Comparison of ENCODE assay signal across 9 cellular contexts in genomic region chr4:40316333-40316781, GRCh38. TPM values are rescaled to one million over a fixed set of nuclear protein-coding genes. Genes with fewer than 3 reads are reported as not detected.
DNase-seq lines count a peak whose midpoint lies in the region; TF ChIP-seq lines count a peak whose summit lies in the region.
"Had no signal": no experiment of that assay in that cellular context is flagged by ENCODE, and none has a peak within 500 bp of the region (broad histone marks: within the 10 kb centered on the region; RNA-seq: fewer than 3 reads in every experiment).

No MANE protein-coding gene starts in this region.

- H3K36me3 ChIP-seq in PC-9 (ENCODE audit: low read depth) (no peaks in the 10 kb centered on the region), colonic mucosa (no peaks in the 10 kb centered on the region)

- H3K4me3 ChIP-seq in PC-9 = peak overlapping the region; percentile 46
- no peak overlapping the region for H3K4me3 ChIP-seq in colonic mucosa

- POLR2A ChIA-PET in PC-9 (lab: Charles Lee; ENCODE audit: unreplicated experiment) = interaction anchor here (0.5 to 0.7 kb wide), 9 partner anchors 12 to 1427 kb away, joined by 3 to 14 read pairs (median 4); partner anchors contain the start of gene UGDH

- H3K4me3 Mint-ChIP-seq in nephron = peak overlapping the region; percentile 7 to 67 (median 59)

- H3K9ac ChIP-seq in colonic mucosa (ENCODE audit: low read depth in 2 of 2, low read length in 2 of 2) = no peak overlapping the region

- H3K79me2 ChIP-seq in PC-9 (ENCODE audit: low read depth) = no peaks in the 10 kb centered on the region

- no peaks in the 10 kb centered on the region for H3K9me2 ChIP-seq in PC-9 (ENCODE audit: insufficient read depth)

- no TSS peak for BruUV-seq in PC-9 (replicated peaks; lab: Mats Ljungman, UMichigan)

- intact Hi-C loops in PC-9 (cut with micrococcal nuclease; ENCODE audit: unreplicated experiment) (loop anchor here (1.0 to 5.0 kb wide), 4 partner anchors 47 to 401 kb away; partner anchors contain the start of gene RBM47), colonic mucosa (cut with DNase I) (loop anchor here (10.0 kb wide), 1 partner anchor 262 kb away; the partner anchor contains the start of gene N4BP2)

- in situ Hi-C loops in KBM-7 (cut with MboI; ENCODE audit: low pct_unique_long_range_greater_than_20kb, low sequenced_read_pairs) = no loop called here

- peaks cover 39% of the 10 kb centered on the region for H3F3A ChIP-seq in PC-9 (ENCODE audit: insufficient read depth, low read depth)

- H3K9me3 Mint-ChIP-seq in nephron = no peaks in the 10 kb centered on the region

- peaks cover 14% of the 10 kb centered on the region for H3K27me3 Mint-ChIP-seq in nephron (ENCODE audit: low read depth)

- peak overlapping the region; percentile 85; the same call in 1 of the 2 replicates for H2AFZ ChIP-seq in PC-9

- peak overlapping the region; percentile 99 for H3K27ac ChIP-seq in PC-9
- peak overlapping the region; percentile 44 for H3K27ac ChIP-seq in colonic mucosa

- H3K36me3 Mint-ChIP-seq in nephron (ENCODE audit: low read depth) = no peaks in the 10 kb centered on the region

- H3K4me1 Mint-ChIP-seq in nephron = peaks cover 18% of the 10 kb centered on the region

- H3K27me3 ChIP-seq in PC-9 (ENCODE audit: insufficient read depth, low read depth) = no peaks in the 10 kb centered on the region
- H3K27me3 ChIP-seq in colonic mucosa = no peaks in the 10 kb centered on the region

- H4K20me1 ChIP-seq in PC-9 (ENCODE audit: insufficient read depth) = no peaks in the 10 kb centered on the region

- peak; percentile 19 to 42 for DNase-seq in stimulated activated CD4-positive, alpha-beta T cell treated with anti-CD3 and anti-CD28 coated beads, Interleukin-2, amount 100 ng/mL, for 24 hours
- no peak for DNase-seq in stimulated activated CD4-positive, alpha-beta T cell treated with anti-CD3 and anti-CD28 coated beads, Interleukin-2, amount 100 ng/mL, for 48 hours
- DNase-seq in PC-9 (peak; percentile 37 to 88), colonic mucosa (no peak), KBM-7 (no peak), GOT3 (lab: John Stamatoyannopoulos, UW) (no peak), KG1 (lab: John Stamatoyannopoulos, UW) (no peak)
- DNase-seq: right cardiac atrium had no signal

- CTCF ChIA-PET in PC-9 (lab: Charles Lee) = interaction anchor here (0.6 to 1.3 kb wide), 7 partner anchors 9 to 1688 kb away, joined by 3 to 4 read pairs (median 3); no protein-coding TSS in a partner anchor

- TF ChIP-seq CTCF in PC-9 (conservative IDR thresholded peaks at IDR 0.05) = no peak
- TF ChIP-seq CTCF in colonic mucosa (IDR thresholded peaks at IDR 0.05) = no peak
- TF ChIP-seq CTCF in nephron (IDR thresholded peaks at IDR 0.05; ENCODE audit: unreplicated experiment in 3 of 3) = no peak

- H3K4me2 ChIP-seq in PC-9 = peak overlapping the region; percentile 83

- H3K4me1 ChIP-seq in PC-9 (replicated peaks; ENCODE audit: insufficient read depth) = peaks cover 73% of the 10 kb centered on the region
- peaks cover 4% of the 10 kb centered on the region for H3K4me1 ChIP-seq in colonic mucosa

- no peaks in the 10 kb centered on the region for H3K9me3 ChIP-seq in PC-9 (ENCODE audit: insufficient read depth, low read depth)
- no peaks in the 10 kb centered on the region for H3K9me3 ChIP-seq in colonic mucosa

- H3K27ac Mint-ChIP-seq in nephron = peak overlapping the region; percentile 57 to 94 (median 86)

RNA-seq across cellular contexts. Expression of gene CHRNA9, which starts 18.8 kb away (rescaled TPM):
- total RNA-seq in PC-9 (2021) (not detected in 2 replicates), colonic mucosa (not detected)
- total RNA-seq: right cardiac atrium had no signal

Comparison
In these comparisons a context has a peak if more than half of its experiments do, and no peak if none do; other contexts are left out.
1. DNase-seq: peak in stimulated activated CD4-positive, alpha-beta T cell treated with anti-CD3 and anti-CD28 coated beads, Interleukin-2, amount 100 ng/mL, for 24 hours (2 of 2) and PC-9 (2 of 2); none in stimulated activated CD4-positive, alpha-beta T cell treated with anti-CD3 and anti-CD28 coated beads, Interleukin-2, amount 100 ng/mL, for 48 hours (0 of 2), colonic mucosa (single experiment), KBM-7 (single experiment), GOT3 (single experiment) and KG1 (single experiment).